In genomic region chr2:174815524-174815923, GRCh38 we compare ENCODE assay signal across 24 cellular contexts. TPM values are rescaled to one million over a fixed set of nuclear protein-coding genes. Genes with fewer than 3 reads are reported as not detected.
"Had no signal": no experiment of that assay in that cellular context is flagged by ENCODE, and none has a peak within 500 bp of the region (broad histone marks: within the 10 kb centered on the region; RNA-seq: fewer than 3 reads in every experiment).

No MANE protein-coding gene starts in this region.

- H3K4me3 Mint-ChIP-seq: activated CD4-positive, alpha-beta memory T cell treated with anti-CD3 and anti-CD28 coated beads for 36 hours; activated CD4-positive, alpha-beta T cell treated with anti-CD3 and anti-CD28 coated beads for 36 hours; activated naive CD8-positive, alpha-beta T cell treated with anti-CD3 and anti-CD28 coated beads for 36 hours; activated T-helper 17 cell treated with anti-CD3 and anti-CD28 coated beads, Interleukin-2, amount 50 U/mL, for 72 hours; effector memory CD8-positive, alpha-beta T cell; memory B cell; naive thymus-derived CD4-positive, alpha-beta T cell; stimulated activated memory B cell treated with anti-CD40 and anti-IgM and Interleukin-4, amounts not matched to agents 10 μg/mL and 1 μg/mL and 100 μg/mL, for 72 hours had no signal

- H3K9me3 ChIP-seq: esophagus squamous epithelium, heart left ventricle, pancreas, thoracic aorta, upper lobe of right lung had no signal

- H3K27me3 Mint-ChIP-seq: activated CD4-positive, alpha-beta memory T cell treated with anti-CD3 and anti-CD28 coated beads for 36 hours; activated CD4-positive, alpha-beta T cell treated with anti-CD3 and anti-CD28 coated beads for 36 hours; activated naive CD8-positive, alpha-beta T cell treated with anti-CD3 and anti-CD28 coated beads for 36 hours; activated T-helper 17 cell treated with anti-CD3 and anti-CD28 coated beads, Interleukin-2, amount 50 U/mL, for 72 hours; effector memory CD8-positive, alpha-beta T cell; memory B cell; stimulated activated memory B cell treated with anti-CD40 and anti-IgM and Interleukin-4, amounts not matched to agents 10 μg/mL and 1 μg/mL and 100 μg/mL, for 72 hours had no signal

- H3K4me1 Mint-ChIP-seq: activated CD4-positive, alpha-beta T cell treated with anti-CD3 and anti-CD28 coated beads for 36 hours; memory B cell; stimulated activated memory B cell treated with anti-CD40 and anti-IgM and Interleukin-4, amounts not matched to agents 10 μg/mL and 1 μg/mL and 100 μg/mL, for 72 hours had no signal

- DNase-seq: activated CD4-positive, alpha-beta memory T cell treated with anti-CD3 and anti-CD28 coated beads for 36 hours; activated CD4-positive, alpha-beta T cell treated with anti-CD3 and anti-CD28 coated beads for 36 hours; activated naive CD4-positive, alpha-beta T cell; activated naive CD8-positive, alpha-beta T cell treated with anti-CD3 and anti-CD28 coated beads for 36 hours; activated T-cell treated with anti-CD3 and anti-CD28 coated beads for 4 hours; amniotic stem cell; effector memory CD8-positive, alpha-beta T cell; esophagus squamous epithelium; heart left ventricle; kidney glomerular epithelial cell; left ventricle myocardium superior; naive thymus-derived CD4-positive, alpha-beta T cell; pancreas; stimulated activated CD4-positive, alpha-beta T cell treated with anti-CD3 and anti-CD28 coated beads, Interleukin-4, amount 100 ng/mL, for 24 hours; T-helper 2 cell; upper lobe of right lung had no signal

- ATAC-seq: activated CD4-positive, alpha-beta T cell treated with anti-CD3 and anti-CD28 coated beads for 36 hours; activated T-helper 17 cell treated with anti-CD3 and anti-CD28 coated beads, Interleukin-2, amount 50 U/mL, for 72 hours; effector memory CD8-positive, alpha-beta T cell; heart left ventricle; left ventricle myocardium superior; naive thymus-derived CD4-positive, alpha-beta T cell; pancreas; sciatic nerve; upper lobe of right lung had no signal

- H3K27ac ChIP-seq: cardiac muscle cell, esophagus squamous epithelium, heart left ventricle, pancreas, thoracic aorta, upper lobe of right lung had no signal

- H3K36me3 ChIP-seq: esophagus squamous epithelium, pancreas, thoracic aorta, upper lobe of right lung had no signal

- H3K36me3 Mint-ChIP-seq: activated CD4-positive, alpha-beta memory T cell treated with anti-CD3 and anti-CD28 coated beads for 36 hours; memory B cell; stimulated activated memory B cell treated with anti-CD40 and anti-IgM and Interleukin-4, amounts not matched to agents 10 μg/mL and 1 μg/mL and 100 μg/mL, for 72 hours had no signal

- H3K4me1 ChIP-seq: esophagus squamous epithelium, pancreas, upper lobe of right lung had no signal

- H3K4me3 ChIP-seq: cardiac muscle cell, esophagus squamous epithelium, heart left ventricle, pancreas, thoracic aorta, upper lobe of right lung had no signal

- H3K27me3 ChIP-seq: cardiac muscle cell, esophagus squamous epithelium, heart left ventricle, pancreas, upper lobe of right lung had no signal

- H3K27ac Mint-ChIP-seq: activated CD4-positive, alpha-beta memory T cell treated with anti-CD3 and anti-CD28 coated beads for 36 hours; activated CD4-positive, alpha-beta T cell treated with anti-CD3 and anti-CD28 coated beads for 36 hours; activated naive CD8-positive, alpha-beta T cell treated with anti-CD3 and anti-CD28 coated beads for 36 hours; activated T-helper 17 cell treated with anti-CD3 and anti-CD28 coated beads, Interleukin-2, amount 50 U/mL, for 72 hours; memory B cell; naive thymus-derived CD4-positive, alpha-beta T cell; stimulated activated memory B cell treated with anti-CD40 and anti-IgM and Interleukin-4, amounts not matched to agents 10 μg/mL and 1 μg/mL and 100 μg/mL, for 72 hours had no signal

- H3K9me3 Mint-ChIP-seq: activated CD4-positive, alpha-beta memory T cell treated with anti-CD3 and anti-CD28 coated beads for 36 hours; activated naive CD8-positive, alpha-beta T cell treated with anti-CD3 and anti-CD28 coated beads for 36 hours; activated T-helper 17 cell treated with anti-CD3 and anti-CD28 coated beads, Interleukin-2, amount 50 U/mL, for 72 hours; effector memory CD8-positive, alpha-beta T cell; memory B cell; stimulated activated memory B cell treated with anti-CD40 and anti-IgM and Interleukin-4, amounts not matched to agents 10 μg/mL and 1 μg/mL and 100 μg/mL, for 72 hours had no signal

RNA-seq across cellular contexts. Expression of gene CHRNA1, which starts 51.3 kb away (rescaled TPM):
- total RNA-seq: activated CD4-positive, alpha-beta memory T cell treated with anti-CD3 and anti-CD28 coated beads for 36 hours; activated CD4-positive, alpha-beta T cell treated with anti-CD3 and anti-CD28 coated beads for 36 hours; activated naive CD8-positive, alpha-beta T cell treated with anti-CD3 and anti-CD28 coated beads for 36 hours; esophagus squamous epithelium; frontal cortex; left ventricle myocardium superior; mucosa of gallbladder; naive thymus-derived CD4-positive, alpha-beta T cell had no signal
- polyA plus RNA-seq: cardiac muscle cell; naive thymus-derived CD4-positive, alpha-beta T cell had no signal
